ENCODE assay signal across 8 cellular contexts in genomic region chr19:37007587-37008220, GRCh38.
DNase-seq lines count a peak whose midpoint lies in the region; ATAC-seq and TF ChIP-seq lines count a peak whose summit lies in the region.

No MANE protein-coding gene starts in this region.

- ATAC-seq in mucosa of descending colon (no peak), HG03378 (IDR thresholded peaks at IDR 0.05; ENCODE audit: unreplicated experiment) (no peak)
- ATAC-seq in stimulated activated memory B cell treated with anti-CD40 and anti-IgM and Interleukin-4, amounts not matched to agents 10 μg/mL and 1 μg/mL and 100 μg/mL, for 72 hours, result peak; percentile 73

- H3K36me3 ChIP-seq in mammary epithelial cell (ENCODE audit: insufficient read depth, low read length) (no peaks in the 10 kb centered on the region), mucosa of descending colon (ENCODE audit: low read depth) (no peaks in the 10 kb centered on the region)

- H2AFZ ChIP-seq in mammary epithelial cell (ENCODE audit: low read depth, low read length), result peak overlapping the region; percentile 91

- H3K79me2 ChIP-seq in mammary epithelial cell (ENCODE audit: insufficient read depth, low read length), result no peaks in the 10 kb centered on the region

- WGBS in mammary epithelial cell (ENCODE audit: low coverage, missing lambda C conversion rate), result 9% methylated on average over 9 of the region's 48 CpGs

- peaks cover 7% of the 10 kb centered on the region for H3K4me1 Mint-ChIP-seq in stimulated activated memory B cell treated with anti-CD40 and anti-IgM and Interleukin-4, amounts not matched to agents 10 μg/mL and 1 μg/mL and 100 μg/mL, for 72 hours

- H3K9ac ChIP-seq in mammary epithelial cell (ENCODE audit: insufficient read depth, low read length), result no peak overlapping the region

- no peaks in the 10 kb centered on the region for H3K4me1 ChIP-seq in mammary epithelial cell (ENCODE audit: insufficient read depth, low read length)
- no peaks in the 10 kb centered on the region for H3K4me1 ChIP-seq in mucosa of descending colon (ENCODE audit: low read depth)

- DNase-seq in AG08396 (ENCODE audit: low spot score) (peak; percentile 37), OCI-M1 (lab: John Stamatoyannopoulos, UW) (peak; percentile 76), mammary epithelial cell (peak; percentile 13), mucosa of descending colon (peak in 2 of 3 donors; percentile 31 to 60), cortex of kidney (lab: John Stamatoyannopoulos, UW) (no peak), NOMO-1 treated with DMSO at 0.1 percent for 48 hours (lab: John Stamatoyannopoulos, UW; ENCODE audit: unreplicated experiment) (no peak)

- peaks cover 18% of the 10 kb centered on the region for H3K9me3 Mint-ChIP-seq in stimulated activated memory B cell treated with anti-CD40 and anti-IgM and Interleukin-4, amounts not matched to agents 10 μg/mL and 1 μg/mL and 100 μg/mL, for 72 hours

- BruUV-seq in mammary epithelial cell (replicated peaks; lab: Mats Ljungman, UMichigan), result no TSS peak

- H3K27ac Mint-ChIP-seq in stimulated activated memory B cell treated with anti-CD40 and anti-IgM and Interleukin-4, amounts not matched to agents 10 μg/mL and 1 μg/mL and 100 μg/mL, for 72 hours, result peak overlapping the region; percentile 85

- intact Hi-C loops in mammary epithelial cell (cut with micrococcal nuclease) (no loop called here), mucosa of descending colon (cut with DNase I, micrococcal nuclease) (no loop called here)

- H3K9me3 ChIP-seq in mammary epithelial cell (replicated peaks; ENCODE audit: insufficient read depth, low read length) (peaks cover 45% of the 10 kb centered on the region), mucosa of descending colon (peaks cover 77% of the 10 kb centered on the region)

- in situ Hi-C loops in mammary epithelial cell (cut with MboI; ENCODE audit: low sequenced_read_pairs in 2 of 2), result no loop called here

- TF ChIP-seq CTCF in mammary epithelial cell (conservative IDR thresholded peaks at IDR 0.05 in 1 of 2, IDR thresholded peaks at IDR 0.05 in 1 of 2; ENCODE audit: extremely low read depth in 1 of 2, insufficient read depth in 1 of 2, low read depth in 1 of 2, low read length in 2 of 2), result no peak
- TF ChIP-seq CTCF in mucosa of descending colon (IDR thresholded peaks at IDR 0.05), result no peak

- no peaks in the 10 kb centered on the region for H3K27me3 ChIP-seq in mammary epithelial cell (ENCODE audit: insufficient read depth, low read length)

- H3K4me2 ChIP-seq in mammary epithelial cell (ENCODE audit: insufficient read depth, low read depth, low read length), result peak overlapping the region; percentile 64

- dilution Hi-C loops in mammary epithelial cell (cut with HindIII; ENCODE audit: low sequenced_read_pairs), result no loop called here

- no peak overlapping the region for H3K27ac ChIP-seq in mammary epithelial cell (ENCODE audit: insufficient read depth, low read depth, low read length)

- H3K4me3 Mint-ChIP-seq in stimulated activated memory B cell treated with anti-CD40 and anti-IgM and Interleukin-4, amounts not matched to agents 10 μg/mL and 1 μg/mL and 100 μg/mL, for 72 hours, result peak overlapping the region; percentile 93

- peaks cover 43% of the 10 kb centered on the region for H3K36me3 Mint-ChIP-seq in stimulated activated memory B cell treated with anti-CD40 and anti-IgM and Interleukin-4, amounts not matched to agents 10 μg/mL and 1 μg/mL and 100 μg/mL, for 72 hours

- no peaks in the 10 kb centered on the region for H3K27me3 Mint-ChIP-seq in stimulated activated memory B cell treated with anti-CD40 and anti-IgM and Interleukin-4, amounts not matched to agents 10 μg/mL and 1 μg/mL and 100 μg/mL, for 72 hours

- no peaks in the 10 kb centered on the region for H4K20me1 ChIP-seq in mammary epithelial cell (ENCODE audit: insufficient read depth, low read length)

- CTCF ChIA-PET in mammary epithelial cell (lab: Charles Lee; ENCODE audit: low non-redundant PET), result no interaction called here

- H3K4me3 ChIP-seq in mammary epithelial cell (replicated peaks in 1 of 3; ENCODE audit: insufficient read depth in 1 of 3, low read depth in 2 of 3, low read length in 3 of 3) (peak overlapping the region in 2 of 3 experiments; percentile 40 to 49), mucosa of descending colon (no peak overlapping the region)

Comparison
In these comparisons a context has a peak if more than half of its experiments do, and no peak if none do; other contexts are left out.
1. DNase-seq: peak in AG08396 (single experiment), OCI-M1 (single experiment), mammary epithelial cell (single experiment) and mucosa of descending colon (2 of 3); none in cortex of kidney (single experiment) and NOMO-1 treated with DMSO at 0.1 percent for 48 hours (single experiment).